ENCODE assay signal across 1 cellular context in the genomic region with DNA sequence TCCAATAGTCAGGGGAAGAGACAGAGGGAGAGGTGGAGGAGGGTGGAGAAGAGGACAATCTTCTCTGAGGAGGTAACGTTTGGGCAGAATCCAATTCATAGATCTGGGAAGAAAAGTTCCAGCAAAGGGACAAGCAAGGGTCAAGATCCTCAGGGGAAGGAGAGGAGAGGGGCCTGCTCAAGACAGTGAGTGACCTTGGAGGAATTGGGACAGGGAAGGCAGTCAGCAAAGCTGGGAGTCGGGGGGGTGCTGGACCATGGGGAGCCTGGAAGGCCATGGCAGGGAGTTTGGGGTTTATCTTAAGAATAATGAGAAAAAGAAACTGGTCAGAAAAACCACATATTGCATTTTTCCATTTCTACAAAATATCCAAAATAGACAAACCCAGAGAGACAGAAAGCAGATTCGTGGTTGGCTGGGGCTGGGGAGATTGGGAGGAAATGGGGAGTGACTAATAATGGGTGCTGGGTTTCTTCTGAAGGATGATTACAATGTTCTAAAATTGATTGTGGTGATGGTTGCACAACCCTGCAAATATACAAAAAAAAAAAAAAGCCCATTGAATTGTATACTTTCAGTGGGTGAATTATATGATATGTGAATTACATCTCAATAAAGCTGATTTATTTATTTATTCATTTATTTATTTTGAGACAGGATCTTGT.
TF ChIP-seq lines count a peak whose summit lies in the region.

No MANE protein-coding gene starts in this region.

TF ChIP-seq in GM12878, 131 proteins besides CTCF, POLR2A, EP300 and RAD21:
- TF ChIP-seq SREBF2 (IDR thresholded peaks at IDR 0.05; ENCODE audit: low read length) = no peak
- no peak for TF ChIP-seq JUND (IDR thresholded peaks at IDR 0.05; ENCODE audit: low read depth, low read length)
- no peak for TF ChIP-seq FOXK2 (IDR thresholded peaks at IDR 0.05)
- TF ChIP-seq IKZF1 (conservative IDR thresholded peaks at IDR 0.05) = 0 out of 2 replicates have a peak, but pooled peaks have one; percentile 7
- no peak for TF ChIP-seq MTA3 (IDR thresholded peaks at IDR 0.05; ENCODE audit: borderline replicate concordance, low read length)
- TF ChIP-seq BACH1 (IDR thresholded peaks at IDR 0.05; ENCODE audit: borderline replicate concordance) = no peak
- TF ChIP-seq, protein P1, sequence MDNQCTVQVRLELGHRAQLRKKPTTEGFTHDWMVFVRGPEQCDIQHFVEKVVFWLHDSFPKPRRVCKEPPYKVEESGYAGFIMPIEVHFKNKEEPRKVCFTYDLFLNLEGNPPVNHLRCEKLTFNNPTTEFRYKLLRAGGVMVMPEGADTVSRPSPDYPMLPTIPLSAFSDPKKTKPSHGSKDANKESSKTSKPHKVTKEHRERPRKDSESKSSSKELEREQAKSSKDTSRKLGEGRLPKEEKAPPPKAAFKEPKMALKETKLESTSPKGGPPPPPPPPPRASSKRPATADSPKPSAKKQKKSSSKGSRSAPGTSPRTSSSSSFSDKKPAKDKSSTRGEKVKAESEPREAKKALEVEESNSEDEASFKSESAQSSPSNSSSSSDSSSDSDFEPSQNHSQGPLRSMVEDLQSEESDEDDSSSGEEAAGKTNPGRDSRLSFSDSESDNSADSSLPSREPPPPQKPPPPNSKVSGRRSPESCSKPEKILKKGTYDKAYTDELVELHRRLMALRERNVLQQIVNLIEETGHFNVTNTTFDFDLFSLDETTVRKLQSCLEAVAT (IDR thresholded peaks at IDR 0.05) = no peak
- no peak for TF ChIP-seq YBX1 (IDR thresholded peaks at IDR 0.05)
- no peak for TF ChIP-seq STAT1 (conservative IDR thresholded peaks at IDR 0.05)
- 0 out of 2 replicates have a peak, but pooled peaks have one; percentile 31 for TF ChIP-seq MEF2A (IDR thresholded peaks at IDR 0.05; ENCODE audit: insufficient read depth, low read depth, low read length)
- no peak for TF ChIP-seq FOS (IDR thresholded peaks at IDR 0.05; ENCODE audit: borderline replicate concordance, extremely low read depth, insufficient read length)
- TF ChIP-seq, protein P2, sequence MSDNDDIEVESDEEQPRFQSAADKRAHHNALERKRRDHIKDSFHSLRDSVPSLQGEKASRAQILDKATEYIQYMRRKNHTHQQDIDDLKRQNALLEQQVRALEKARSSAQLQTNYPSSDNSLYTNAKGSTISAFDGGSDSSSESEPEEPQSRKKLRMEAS (IDR thresholded peaks at IDR 0.05; ENCODE audit: low read depth, low read length) = no peak
- TF ChIP-seq, protein P3, sequence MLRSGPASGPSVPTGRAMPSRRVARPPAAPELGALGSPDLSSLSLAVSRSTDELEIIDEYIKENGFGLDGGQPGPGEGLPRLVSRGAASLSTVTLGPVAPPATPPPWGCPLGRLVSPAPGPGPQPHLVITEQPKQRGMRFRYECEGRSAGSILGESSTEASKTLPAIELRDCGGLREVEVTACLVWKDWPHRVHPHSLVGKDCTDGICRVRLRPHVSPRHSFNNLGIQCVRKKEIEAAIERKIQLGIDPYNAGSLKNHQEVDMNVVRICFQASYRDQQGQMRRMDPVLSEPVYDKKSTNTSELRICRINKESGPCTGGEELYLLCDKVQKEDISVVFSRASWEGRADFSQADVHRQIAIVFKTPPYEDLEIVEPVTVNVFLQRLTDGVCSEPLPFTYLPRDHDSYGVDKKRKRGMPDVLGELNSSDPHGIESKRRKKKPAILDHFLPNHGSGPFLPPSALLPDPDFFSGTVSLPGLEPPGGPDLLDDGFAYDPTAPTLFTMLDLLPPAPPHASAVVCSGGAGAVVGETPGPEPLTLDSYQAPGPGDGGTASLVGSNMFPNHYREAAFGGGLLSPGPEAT (IDR thresholded peaks at IDR 0.05; ENCODE audit: low read depth) = no peak
- TF ChIP-seq EED (IDR thresholded peaks at IDR 0.05; ENCODE audit: low read depth) = peak; percentile 60; the same call in 1 of the 2 replicates
- no peak for TF ChIP-seq ZNF274 (IDR thresholded peaks at IDR 0.05; ENCODE audit: insufficient read depth, insufficient read length)
- no peak for TF ChIP-seq HDAC2 (IDR thresholded peaks at IDR 0.05)
- TF ChIP-seq NBN (IDR thresholded peaks at IDR 0.05) = 0 out of 2 replicates have a peak, but pooled peaks have one; percentile 20
- peak; percentile 34; the same call in 1 of the 2 replicates for TF ChIP-seq NFIC (IDR thresholded peaks at IDR 0.05; ENCODE audit: low read depth, low read length)
- TF ChIP-seq TCF3 (IDR thresholded peaks at IDR 0.05; ENCODE audit: borderline replicate concordance, insufficient read depth, low read depth, low read length) = no peak
- 0 out of 2 replicates have a peak, but pooled peaks have one; percentile 22 for TF ChIP-seq HDGF (IDR thresholded peaks at IDR 0.05)
- TF ChIP-seq ZSCAN29 (IDR thresholded peaks at IDR 0.05) = no peak
- no peak for TF ChIP-seq RFX5 (IDR thresholded peaks at IDR 0.05; ENCODE audit: low read depth, low read length)
- TF ChIP-seq ZNF24 (IDR thresholded peaks at IDR 0.05) = no peak
- no peak for TF ChIP-seq RCOR1 (conservative IDR thresholded peaks at IDR 0.05; ENCODE audit: low read depth, low read length)
- TF ChIP-seq, protein P4, sequence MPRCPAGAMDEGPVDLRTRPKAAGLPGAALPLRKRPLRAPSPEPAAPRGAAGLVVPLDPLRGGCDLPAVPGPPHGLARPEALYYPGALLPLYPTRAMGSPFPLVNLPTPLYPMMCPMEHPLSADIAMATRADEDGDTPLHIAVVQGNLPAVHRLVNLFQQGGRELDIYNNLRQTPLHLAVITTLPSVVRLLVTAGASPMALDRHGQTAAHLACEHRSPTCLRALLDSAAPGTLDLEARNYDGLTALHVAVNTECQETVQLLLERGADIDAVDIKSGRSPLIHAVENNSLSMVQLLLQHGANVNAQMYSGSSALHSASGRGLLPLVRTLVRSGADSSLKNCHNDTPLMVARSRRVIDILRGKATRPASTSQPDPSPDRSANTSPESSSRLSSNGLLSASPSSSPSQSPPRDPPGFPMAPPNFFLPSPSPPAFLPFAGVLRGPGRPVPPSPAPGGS (IDR thresholded peaks at IDR 0.05; ENCODE audit: borderline replicate concordance, insufficient read depth, low read depth, low read length, poor library complexity, severe bottlenecking) = no peak
- TF ChIP-seq, protein P5, sequence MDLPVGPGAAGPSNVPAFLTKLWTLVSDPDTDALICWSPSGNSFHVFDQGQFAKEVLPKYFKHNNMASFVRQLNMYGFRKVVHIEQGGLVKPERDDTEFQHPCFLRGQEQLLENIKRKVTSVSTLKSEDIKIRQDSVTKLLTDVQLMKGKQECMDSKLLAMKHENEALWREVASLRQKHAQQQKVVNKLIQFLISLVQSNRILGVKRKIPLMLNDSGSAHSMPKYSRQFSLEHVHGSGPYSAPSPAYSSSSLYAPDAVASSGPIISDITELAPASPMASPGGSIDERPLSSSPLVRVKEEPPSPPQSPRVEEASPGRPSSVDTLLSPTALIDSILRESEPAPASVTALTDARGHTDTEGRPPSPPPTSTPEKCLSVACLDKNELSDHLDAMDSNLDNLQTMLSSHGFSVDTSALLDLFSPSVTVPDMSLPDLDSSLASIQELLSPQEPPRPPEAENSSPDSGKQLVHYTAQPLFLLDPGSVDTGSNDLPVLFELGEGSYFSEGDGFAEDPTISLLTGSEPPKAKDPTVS (IDR thresholded peaks at IDR 0.05; ENCODE audit: low read depth, low read length) = no peak
- no peak for TF ChIP-seq WRNIP1 (IDR thresholded peaks at IDR 0.05; ENCODE audit: borderline replicate concordance, low read depth, low read length)
- peak; percentile 80 for TF ChIP-seq RUNX3 (IDR thresholded peaks at IDR 0.05; ENCODE audit: low read length)
- TF ChIP-seq KAT2A (conservative IDR thresholded peaks at IDR 0.05; ENCODE audit: control insufficient read depth, low read depth, low read length) = no peak
- TF ChIP-seq RELA (IDR thresholded peaks at IDR 0.05; ENCODE audit: borderline replicate concordance, partially characterized antibody) = no peak
- TF ChIP-seq, protein P6, sequence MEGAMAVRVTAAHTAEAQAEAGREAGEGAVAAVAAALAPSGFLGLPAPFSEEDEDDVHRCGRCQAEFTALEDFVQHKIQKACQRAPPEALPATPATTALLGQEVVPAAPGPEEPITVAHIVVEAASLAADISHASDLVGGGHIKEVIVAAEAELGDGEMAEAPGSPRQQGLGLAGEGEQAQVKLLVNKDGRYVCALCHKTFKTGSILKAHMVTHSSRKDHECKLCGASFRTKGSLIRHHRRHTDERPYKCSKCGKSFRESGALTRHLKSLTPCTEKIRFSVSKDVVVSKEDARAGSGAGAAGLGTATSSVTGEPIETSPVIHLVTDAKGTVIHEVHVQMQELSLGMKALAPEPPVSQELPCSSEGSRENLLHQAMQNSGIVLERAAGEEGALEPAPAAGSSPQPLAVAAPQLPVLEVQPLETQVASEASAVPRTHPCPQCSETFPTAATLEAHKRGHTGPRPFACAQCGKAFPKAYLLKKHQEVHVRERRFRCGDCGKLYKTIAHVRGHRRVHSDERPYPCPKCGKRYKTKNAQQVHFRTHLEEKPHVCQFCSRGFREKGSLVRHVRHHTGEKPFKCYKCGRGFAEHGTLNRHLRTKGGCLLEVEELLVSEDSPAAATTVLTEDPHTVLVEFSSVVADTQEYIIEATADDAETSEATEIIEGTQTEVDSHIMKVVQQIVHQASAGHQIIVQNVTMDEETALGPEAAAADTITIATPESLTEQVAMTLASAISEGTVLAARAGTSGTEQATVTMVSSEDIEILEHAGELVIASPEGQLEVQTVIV (IDR thresholded peaks at IDR 0.05; ENCODE audit: borderline replicate concordance, partially characterized antibody) = no peak
- no peak for TF ChIP-seq BHLHE40 (IDR thresholded peaks at IDR 0.05; ENCODE audit: borderline replicate concordance in 1 of 2, low read depth in 2 of 2, low read length in 1 of 2)
- TF ChIP-seq SREBF1 (IDR thresholded peaks at IDR 0.05; ENCODE audit: low read length) = no peak
- TF ChIP-seq GABPA (IDR thresholded peaks at IDR 0.05; ENCODE audit: low read depth) = no peak
